ENCODE assay signal across 2 cellular contexts in the genomic region with DNA sequence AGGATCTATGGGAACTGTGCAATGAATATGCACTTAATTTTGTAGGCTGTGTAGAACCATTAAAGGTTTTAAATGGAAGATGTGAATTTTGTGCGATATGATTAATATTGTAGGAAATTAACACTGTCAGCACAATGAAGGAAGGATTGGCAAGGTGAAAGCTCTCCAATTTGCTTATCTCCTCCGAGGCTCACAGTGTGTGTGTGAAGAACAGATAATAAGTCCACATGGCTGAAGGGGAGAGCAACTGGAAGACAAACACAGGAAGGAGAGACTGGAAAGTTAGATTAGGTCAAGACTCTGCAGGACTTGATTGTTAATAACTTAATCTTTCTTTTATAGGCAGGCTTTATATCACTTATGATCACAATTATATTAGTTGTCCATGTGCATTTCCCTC.
TF ChIP-seq lines count a peak whose summit lies in the region.

No MANE protein-coding gene starts in this region.

TF ChIP-seq in HepG2, 621 proteins besides CTCF, POLR2A, EP300 and RAD21 (continued from another document):
- TF ChIP-seq, protein P1, sequence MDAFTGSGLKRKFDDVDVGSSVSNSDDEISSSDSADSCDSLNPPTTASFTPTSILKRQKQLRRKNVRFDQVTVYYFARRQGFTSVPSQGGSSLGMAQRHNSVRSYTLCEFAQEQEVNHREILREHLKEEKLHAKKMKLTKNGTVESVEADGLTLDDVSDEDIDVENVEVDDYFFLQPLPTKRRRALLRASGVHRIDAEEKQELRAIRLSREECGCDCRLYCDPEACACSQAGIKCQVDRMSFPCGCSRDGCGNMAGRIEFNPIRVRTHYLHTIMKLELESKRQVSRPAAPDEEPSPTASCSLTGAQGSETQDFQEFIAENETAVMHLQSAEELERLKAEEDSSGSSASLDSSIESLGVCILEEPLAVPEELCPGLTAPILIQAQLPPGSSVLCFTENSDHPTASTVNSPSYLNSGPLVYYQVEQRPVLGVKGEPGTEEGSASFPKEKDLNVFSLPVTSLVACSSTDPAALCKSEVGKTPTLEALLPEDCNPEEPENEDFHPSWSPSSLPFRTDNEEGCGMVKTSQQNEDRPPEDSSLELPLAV (CRISPR knock-in tag; conservative IDR thresholded peaks at IDR 0.05; ENCODE audit: low read depth), result no peak

TF ChIP-seq in H1, 55 proteins besides CTCF, POLR2A, EP300 and RAD21 (continued from another document):
- TF ChIP-seq, protein P2, sequence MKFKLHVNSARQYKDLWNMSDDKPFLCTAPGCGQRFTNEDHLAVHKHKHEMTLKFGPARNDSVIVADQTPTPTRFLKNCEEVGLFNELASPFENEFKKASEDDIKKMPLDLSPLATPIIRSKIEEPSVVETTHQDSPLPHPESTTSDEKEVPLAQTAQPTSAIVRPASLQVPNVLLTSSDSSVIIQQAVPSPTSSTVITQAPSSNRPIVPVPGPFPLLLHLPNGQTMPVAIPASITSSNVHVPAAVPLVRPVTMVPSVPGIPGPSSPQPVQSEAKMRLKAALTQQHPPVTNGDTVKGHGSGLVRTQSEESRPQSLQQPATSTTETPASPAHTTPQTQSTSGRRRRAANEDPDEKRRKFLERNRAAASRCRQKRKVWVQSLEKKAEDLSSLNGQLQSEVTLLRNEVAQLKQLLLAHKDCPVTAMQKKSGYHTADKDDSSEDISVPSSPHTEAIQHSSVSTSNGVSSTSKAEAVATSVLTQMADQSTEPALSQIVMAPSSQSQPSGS (IDR thresholded peaks at IDR 0.05; ENCODE audit: low read length), result no peak
- TF ChIP-seq NANOG (IDR thresholded peaks at IDR 0.05; ENCODE audit: insufficient read depth, low read depth, low read length, poor library complexity, severe bottlenecking), result no peak
- TF ChIP-seq CBX8 (IDR thresholded peaks at IDR 0.05; ENCODE audit: borderline replicate concordance, low read depth, low read length), result no peak
- no peak for TF ChIP-seq GTF2F1 (IDR thresholded peaks at IDR 0.05; ENCODE audit: borderline replicate concordance, low read depth, low read length)
- no peak for TF ChIP-seq RBBP5 (IDR thresholded peaks at IDR 0.05; ENCODE audit: borderline replicate concordance, low read depth, low read length)
- TF ChIP-seq BACH1 (IDR thresholded peaks at IDR 0.05; ENCODE audit: low read length), result no peak
- TF ChIP-seq POLR2AphosphoS5 (IDR thresholded peaks at IDR 0.05; ENCODE audit: low read depth, low read length), result no peak
- TF ChIP-seq TBP (IDR thresholded peaks at IDR 0.05; ENCODE audit: low read depth, low read length), result no peak
- no peak for TF ChIP-seq CEBPB (IDR thresholded peaks at IDR 0.05; ENCODE audit: low read depth, low read length)
- no peak for TF ChIP-seq JUN (IDR thresholded peaks at IDR 0.05; ENCODE audit: low read depth, low read length)
- TF ChIP-seq HDAC6 (IDR thresholded peaks at IDR 0.05; ENCODE audit: low read depth, low read length), result no peak
- TF ChIP-seq SP2 (IDR thresholded peaks at IDR 0.05; ENCODE audit: low read length), result no peak
- TF ChIP-seq TAF1 (IDR thresholded peaks at IDR 0.05; ENCODE audit: low read depth, low read length), result no peak
- TF ChIP-seq, protein P3, sequence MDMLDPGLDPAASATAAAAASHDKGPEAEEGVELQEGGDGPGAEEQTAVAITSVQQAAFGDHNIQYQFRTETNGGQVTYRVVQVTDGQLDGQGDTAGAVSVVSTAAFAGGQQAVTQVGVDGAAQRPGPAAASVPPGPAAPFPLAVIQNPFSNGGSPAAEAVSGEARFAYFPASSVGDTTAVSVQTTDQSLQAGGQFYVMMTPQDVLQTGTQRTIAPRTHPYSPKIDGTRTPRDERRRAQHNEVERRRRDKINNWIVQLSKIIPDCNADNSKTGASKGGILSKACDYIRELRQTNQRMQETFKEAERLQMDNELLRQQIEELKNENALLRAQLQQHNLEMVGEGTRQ (IDR thresholded peaks at IDR 0.05; ENCODE audit: low read length), result no peak
- TF ChIP-seq JUND (IDR thresholded peaks at IDR 0.05; ENCODE audit: low read length), result no peak
- no peak for TF ChIP-seq CREB1 (IDR thresholded peaks at IDR 0.05)
TF ChIP-seq in H1: peak in this region for 0.
